11 cellular contexts compared by ENCODE assay signal in genomic region chr7:47988496-47989386, GRCh38. TPM values are rescaled to one million over a fixed set of nuclear protein-coding genes. Genes with fewer than 3 reads are reported as not detected.
DNase-seq lines count a peak whose midpoint lies in the region; ATAC-seq, FAIRE-seq and TF ChIP-seq lines count a peak whose summit lies in the region.
"Had no signal": no experiment of that assay in that cellular context is flagged by ENCODE, and none has a peak within 500 bp of the region (broad histone marks: within the 10 kb centered on the region; RNA-seq: fewer than 3 reads in every experiment).

No MANE protein-coding gene starts in this region.

- no peak overlapping the region for H3K27ac ChIP-seq in OCI-LY3 (ENCODE audit: low read length)
- no peak overlapping the region for H3K27ac ChIP-seq in H1 (ENCODE audit: low read depth, low read length)
- H3K27ac ChIP-seq in transverse colon = no peak overlapping the region

- peak; percentile 28 for FAIRE-seq in H1 (lab: Jason Lieb, UNC)

- H3K4me1 ChIP-seq in OCI-LY3 (ENCODE audit: low read length) (peaks cover 5% of the 10 kb centered on the region; the same call in 1 of the 2 replicates), H1 (replicated peaks in 1 of 4; ENCODE audit: control insufficient read depth in 3 of 4, insufficient read depth in 4 of 4, low read length in 3 of 4) (peaks cover 0 to 5% (median 0%) of the 10 kb centered on the region in 4 experiments; a peak in 5 of 7 replicates), transverse colon (peaks cover 0 to 11% (median 5%) of the 10 kb centered on the region in 4 donors)

- TF ChIP-seq EP300 in H1 (IDR thresholded peaks at IDR 0.05; ENCODE audit: borderline replicate concordance in 1 of 2, low read depth in 2 of 2, low read length in 2 of 2) = no peak
- TF ChIP-seq EP300 in transverse colon (IDR thresholded peaks at IDR 0.05; ENCODE audit: low read depth) = no peak

- H2AFZ ChIP-seq in OCI-LY3 (ENCODE audit: low read depth, low read length) = no peak overlapping the region
- no peak overlapping the region for H2AFZ ChIP-seq in H1 (ENCODE audit: low read length)

- no peak overlapping the region for H4K5ac ChIP-seq in H1 (ENCODE audit: insufficient read length, low read depth, low read length)

- H3K27me3 ChIP-seq in OCI-LY3 (ENCODE audit: low read depth, low read length) = peaks cover 5% of the 10 kb centered on the region; the same call in 1 of the 2 replicates
- H3K27me3 ChIP-seq in H1 (replicated peaks in 1 of 4; ENCODE audit: control insufficient read depth in 3 of 4, extremely low read depth in 1 of 4, insufficient read depth in 3 of 4, low read length in 3 of 4) = no peaks in the 10 kb centered on the region
- H3K27me3 ChIP-seq in transverse colon = no peaks in the 10 kb centered on the region

- no peak overlapping the region for H2BK12ac ChIP-seq in H1 (ENCODE audit: low read depth, low read length)

- CTCF ChIA-PET in H1 (lab: Charles Lee; ENCODE audit: partially characterized antibody) = interaction anchor here (0.7 to 2.7 kb wide), 25 partner anchors 9 to 150 kb away, joined by 3 to 15 read pairs (median 3); partner anchors contain the start of gene HUS1

- H4K8ac ChIP-seq in H1 (ENCODE audit: extremely low read depth, insufficient read depth, low read length) = no peak overlapping the region

- H2BK15ac ChIP-seq in H1 (ENCODE audit: low read length) = no peak overlapping the region

- ATAC-seq in HG03159 (IDR thresholded peaks at IDR 0.05; ENCODE audit: unreplicated experiment) (no peak), HG02840 (IDR thresholded peaks at IDR 0.05; ENCODE audit: low FRiP score, unreplicated experiment) (no peak)
- ATAC-seq: stimulated activated naive CD8-positive, alpha-beta T cell treated with anti-CD3 and anti-CD28 coated beads, Interleukin-15, amount 100 ng/mL, for 72 hours had no signal

- H3K4me2 ChIP-seq in OCI-LY3 (ENCODE audit: low read length) = no peak overlapping the region
- H3K4me2 ChIP-seq in H1 (ENCODE audit: insufficient read depth in 1 of 2, low read depth in 2 of 2, low read length in 2 of 2) = no peak overlapping the region

- no peaks in the 10 kb centered on the region for H4K20me1 ChIP-seq in OCI-LY3 (ENCODE audit: insufficient read depth, low read length)
- no peaks in the 10 kb centered on the region for H4K20me1 ChIP-seq in H1 (replicated peaks in 1 of 2; ENCODE audit: control insufficient read depth in 1 of 2, insufficient read depth in 2 of 2, low read length in 2 of 2)

- H3K4me3 ChIP-seq in OCI-LY3 (ENCODE audit: low read length) (no peak overlapping the region), H1 (ENCODE audit: extremely low read depth in 1 of 4, insufficient read depth in 2 of 4, low read depth in 3 of 4, low read length in 4 of 4) (no peak overlapping the region), transverse colon (no peak overlapping the region)

- no peak overlapping the region for H3K4ac ChIP-seq in H1 (replicated peaks; ENCODE audit: insufficient read length, low read depth, low read length)

- no peak overlapping the region for H2BK120ac ChIP-seq in H1 (replicated peaks; ENCODE audit: low read depth, low read length)

- H3K79me2 ChIP-seq in OCI-LY3 (ENCODE audit: low read length) (no peaks in the 10 kb centered on the region), H1 (ENCODE audit: control insufficient read depth in 1 of 2, insufficient read depth in 2 of 2, low read length in 2 of 2) (no peaks in the 10 kb centered on the region)

- no peak overlapping the region for H3K14ac ChIP-seq in H1 (ENCODE audit: insufficient read length)

- in situ Hi-C loops in transverse colon (cut with MboI; ENCODE audit: low pct_ligation_motif_present in 1 of 4, low pct_unique_long_range_greater_than_20kb in 1 of 4, low sequenced_read_pairs in 3 of 4) = loop anchor here in 2 of 4 donors (5.0 kb wide), 2 partner anchors 119 to 124 kb away; no protein-coding TSS in a partner anchor

- H3K9me3 ChIP-seq in OCI-LY3 (ENCODE audit: insufficient read depth, low read length) (no peaks in the 10 kb centered on the region), H1 (ENCODE audit: insufficient read depth in 2 of 2, low read depth in 1 of 2, low read length in 1 of 2) (no peaks in the 10 kb centered on the region), transverse colon (no peaks in the 10 kb centered on the region)

- no peaks in the 10 kb centered on the region for H3K79me1 ChIP-seq in H1 (ENCODE audit: low read depth, low read length)

- H2BK5ac ChIP-seq in H1 (ENCODE audit: low read depth, low read length) = no peak overlapping the region

- no peak overlapping the region for H2AK5ac ChIP-seq in H1 (ENCODE audit: low read depth, low read length)

- H3K36me3 ChIP-seq in OCI-LY3 (replicated peaks; ENCODE audit: low read depth, low read length) (no peaks in the 10 kb centered on the region), H1 (ENCODE audit: control insufficient read depth in 2 of 4, insufficient read depth in 4 of 4, low read length in 3 of 4) (no peaks in the 10 kb centered on the region), transverse colon (no peaks in the 10 kb centered on the region)

- H4K91ac ChIP-seq in H1 (replicated peaks; ENCODE audit: insufficient read length, low read length) = no peak overlapping the region

- no peaks in the 10 kb centered on the region for H3K23me2 ChIP-seq in H1 (ENCODE audit: low read depth, low read length)

- TF ChIP-seq POLR2A in H1 (IDR thresholded peaks at IDR 0.05; ENCODE audit: control extremely low read depth in 1 of 2, low read depth in 2 of 2, low read length in 2 of 2) (no peak), transverse colon (IDR thresholded peaks at IDR 0.05) (no peak)

- H2BK20ac ChIP-seq in H1 (ENCODE audit: low read length) = no peak overlapping the region

- no peak overlapping the region for H3K18ac ChIP-seq in H1 (ENCODE audit: extremely low read depth, low read length)

- 93% methylated on average over 8 of the region's 8 CpGs; no CpG with 5 or more reads in 1 of the 2 experiments for WGBS in H1 (ENCODE audit: extremely low coverage in 1 of 2, insufficient coverage in 1 of 2, insufficient read length in 1 of 2, insufficient replicate concordance in 2 of 2, low coverage in 1 of 2, low lambda C conversion rate in 2 of 2, missing lambda C conversion rate in 1 of 2), 2 experiments
- WGBS in transverse colon (ENCODE audit: low coverage in 1 of 2), 2 donors = 82 to 85% methylated on average over 7 to 8 of the region's 8 CpGs

- TF ChIP-seq CTCF in OCI-LY3 (IDR thresholded peaks at IDR 0.05; ENCODE audit: low read depth, low read length) (peak; percentile 42), H1 (IDR thresholded peaks at IDR 0.05; ENCODE audit: control extremely low read depth in 1 of 3, insufficient read depth in 1 of 3, low read depth in 1 of 3, low read length in 3 of 3) (peak in 2 of 3 experiments; percentile 36 to 58; a peak in 2 of 4 replicates), transverse colon (IDR thresholded peaks at IDR 0.05) (peak in 3 of 5 experiments; percentile 12 to 25 (median 17))

- no peak overlapping the region for H3K9ac ChIP-seq in OCI-LY3 (ENCODE audit: low read length)
- H3K9ac ChIP-seq in H1 (replicated peaks in 1 of 4; ENCODE audit: extremely low read depth in 1 of 4, low read depth in 3 of 4, low read length in 3 of 4) = no peak overlapping the region

- H3K56ac ChIP-seq in H1 (replicated peaks; ENCODE audit: insufficient read length, low read depth, low read length) = no peak overlapping the region

- TF ChIP-seq RAD21 in H1 (IDR thresholded peaks at IDR 0.05 in 1 of 2, conservative IDR thresholded peaks at IDR 0.05 in 1 of 2; ENCODE audit: low read depth in 2 of 2, low read length in 2 of 2) = peak; percentile 12 to 40; a peak in 2 of 4 replicates

- intact Hi-C loops in transverse colon (cut with DNase I; ENCODE audit: low total_unique reads) = no loop called here

- POLR2A ChIA-PET in H1 (lab: Charles Lee; ENCODE audit: partially characterized antibody) = interaction anchor here (1.0 to 2.6 kb wide), 3 partner anchors 98 to 107 kb away, joined by 3 to 12 read pairs (median 4); partner anchors contain the start of gene UPP1

- peak; percentile 19 for DNase-seq in activated CD4-positive, alpha-beta T cell treated with anti-CD3 and anti-CD28 coated beads for 48 hours
- DNase-seq in activated CD4-positive, alpha-beta T cell treated with anti-CD3 and anti-CD28 coated beads, Interleukin-2, amount 50 U/mL, for 4 hours = no peak
- DNase-seq in H1 (ENCODE audit: low read depth in 1 of 2, low spot score in 2 of 2) = no peak
- no peak for DNase-seq in transverse colon
- no peak for DNase-seq in 8988T
- DNase-seq: stimulated activated naive CD8-positive, alpha-beta T cell treated with anti-CD3 and anti-CD28 coated beads, Interleukin-15, amount 100 ng/mL, for 72 hours; T-helper 1 cell had no signal

- no peak overlapping the region for H3K23ac ChIP-seq in H1 (ENCODE audit: insufficient read length)

RNA-seq across cellular contexts. Expression of gene HUS1, which starts 9.3 kb away (rescaled TPM):
- 32.0 and 33.0 TPM in 2 replicates for total RNA-seq in H1 (2021; fragmentation: NEBNext Ultra II Directional; extraction: Animal tissue kit (Norgen Biotek cat#: 25700))
- 11.4 and 15.0 TPM in 2 replicates for polyA plus RNA-seq in H1 (2011; rRNA removed)
- polyA plus RNA-seq in H1 (2011; cell fraction: cytosol; rRNA removed) = 16.1 TPM
- 7.5 TPM for polyA plus RNA-seq in H1 (2011; cell fraction: nucleus; rRNA removed)
- 13.8 to 25.8 TPM (median 15.5 TPM) in 4 replicates for polyA plus RNA-seq in H1 (2012, experiment 1 of 2)
- polyA plus RNA-seq in H1 (2012, experiment 2 of 2) = 7.0 TPM
- 21.8 TPM for polyA plus RNA-seq in H1 (2013, experiment 1 of 2)
- 19.4 TPM for polyA plus RNA-seq in H1 (2013, experiment 2 of 2)
- polyA minus RNA-seq in H1 (2011; rRNA and poly(A)+ RNA removed) = 23.8 and 33.5 TPM in 2 replicates
- polyA minus RNA-seq in H1 (2011; cell fraction: cytosol; rRNA and poly(A)+ RNA removed) = 20.3 TPM
- polyA minus RNA-seq in H1 (2011; cell fraction: nucleus; rRNA and poly(A)+ RNA removed) = 29.9 TPM
- total RNA-seq in transverse colon = 10 to 100 TPM; 37.2 to 74.8 (median 52.3) TPM

RNA-seq across cellular contexts. Expression of gene SUN3, which starts 40.2 kb away (rescaled TPM):
- total RNA-seq in H1 (2021; fragmentation: NEBNext Ultra II Directional; extraction: Animal tissue kit (Norgen Biotek cat#: 25700)) = not detected in 2 replicates
- polyA plus RNA-seq in H1 (2011; rRNA removed) = not detected in 2 replicates
- polyA plus RNA-seq in H1 (2011; cell fraction: cytosol; rRNA removed) = not detected
- not detected for polyA plus RNA-seq in H1 (2011; cell fraction: nucleus; rRNA removed)
- not detected in 4 replicates for polyA plus RNA-seq in H1 (2012, experiment 1 of 2)
- not detected for polyA plus RNA-seq in H1 (2012, experiment 2 of 2)
- 0.24 TPM for polyA plus RNA-seq in H1 (2013, experiment 1 of 2)
- 0.17 TPM for polyA plus RNA-seq in H1 (2013, experiment 2 of 2)
- not detected in 2 replicates for polyA minus RNA-seq in H1 (2011; rRNA and poly(A)+ RNA removed)
- not detected for polyA minus RNA-seq in H1 (2011; cell fraction: cytosol; rRNA and poly(A)+ RNA removed)
- not detected for polyA minus RNA-seq in H1 (2011; cell fraction: nucleus; rRNA and poly(A)+ RNA removed)
- total RNA-seq in transverse colon = not detected
- total RNA-seq: HT1080 had no signal

RNA-seq across cellular contexts. Expression of gene PKD1L1, which starts 40.5 kb away (rescaled TPM):
- total RNA-seq in H1 (2021; fragmentation: NEBNext Ultra II Directional; extraction: Animal tissue kit (Norgen Biotek cat#: 25700)) = 0.22 and 0.25 TPM in 2 replicates
- 0.35 and 0.46 TPM in 2 replicates for polyA plus RNA-seq in H1 (2011; rRNA removed)
- 0.12 TPM for polyA plus RNA-seq in H1 (2011; cell fraction: cytosol; rRNA removed)
- polyA plus RNA-seq in H1 (2011; cell fraction: nucleus; rRNA removed) = 0.31 TPM
- 0.04 to 0.19 TPM (median 0.09 TPM) in 4 replicates for polyA plus RNA-seq in H1 (2012, experiment 1 of 2)
- polyA plus RNA-seq in H1 (2012, experiment 2 of 2) = not detected
- 0.04 TPM for polyA plus RNA-seq in H1 (2013, experiment 1 of 2)
- 0.04 TPM for polyA plus RNA-seq in H1 (2013, experiment 2 of 2)
- polyA minus RNA-seq in H1 (2011; rRNA and poly(A)+ RNA removed) = 0.24 and 0.91 TPM in 2 replicates
- polyA minus RNA-seq in H1 (2011; cell fraction: cytosol; rRNA and poly(A)+ RNA removed) = not detected
- polyA minus RNA-seq in H1 (2011; cell fraction: nucleus; rRNA and poly(A)+ RNA removed) = 1.00 TPM
- total RNA-seq in transverse colon = 10 to 100 TPM in 2 of 4 donors, 1 to 10 TPM in 1, under 1 TPM in 1; 0.41 to 37.4 (median 17.5) TPM

RNA-seq across cellular contexts. Expression of gene C7orf57, which starts 46.6 kb away (rescaled TPM):
- 0.27 and 0.56 TPM in 2 replicates for total RNA-seq in H1 (2021; fragmentation: NEBNext Ultra II Directional; extraction: Animal tissue kit (Norgen Biotek cat#: 25700))
- 0.08 and 0.25 TPM in 2 replicates for polyA plus RNA-seq in H1 (2011; rRNA removed)
- 0.27 TPM for polyA plus RNA-seq in H1 (2011; cell fraction: cytosol; rRNA removed)
- 0.57 TPM for polyA plus RNA-seq in H1 (2011; cell fraction: nucleus; rRNA removed)
- polyA plus RNA-seq in H1 (2012, experiment 1 of 2) = 0.08 to 0.43 TPM (median 0.18 TPM) in 3 of 4 replicates, not detected in the other
- not detected for polyA plus RNA-seq in H1 (2012, experiment 2 of 2)
- polyA plus RNA-seq in H1 (2013, experiment 1 of 2) = 0.30 TPM
- polyA plus RNA-seq in H1 (2013, experiment 2 of 2) = 0.24 TPM
- 0.10 and 0.19 TPM in 2 replicates for polyA minus RNA-seq in H1 (2011; rRNA and poly(A)+ RNA removed)
- not detected for polyA minus RNA-seq in H1 (2011; cell fraction: cytosol; rRNA and poly(A)+ RNA removed)
- 0.40 TPM for polyA minus RNA-seq in H1 (2011; cell fraction: nucleus; rRNA and poly(A)+ RNA removed)
- not detected for total RNA-seq in transverse colon
- total RNA-seq: HT1080 had no signal
